ENCODE assay signal across 1 cellular context in genomic region chr12:82517027-82517426, GRCh38.
TF ChIP-seq lines count a peak whose summit lies in the region.

No MANE protein-coding gene starts in this region.

TF ChIP-seq in HepG2, 621 proteins besides CTCF, POLR2A, EP300 and RAD21 (continued from another document):
- TF ChIP-seq TERF1 (CRISPR knock-in tag; IDR thresholded peaks at IDR 0.05): no peak
- TF ChIP-seq SETDB1 (CRISPR knock-in tag; IDR thresholded peaks at IDR 0.05; ENCODE audit: borderline replicate concordance): no peak
- TF ChIP-seq ZNF629 (CRISPR knock-in tag; conservative IDR thresholded peaks at IDR 0.05): 0 out of 2 replicates have a peak, but pooled peaks have one; percentile 22
- no peak for TF ChIP-seq ZBTB1 (CRISPR knock-in tag; IDR thresholded peaks at IDR 0.05; ENCODE audit: borderline replicate concordance)
- TF ChIP-seq HOXA3 (CRISPR knock-in tag; IDR thresholded peaks at IDR 0.05): no peak
- no peak for TF ChIP-seq ZNF136 (CRISPR knock-in tag; IDR thresholded peaks at IDR 0.05; ENCODE audit: low read depth)
- TF ChIP-seq RBAK (CRISPR knock-in tag; IDR thresholded peaks at IDR 0.05): no peak
- TF ChIP-seq SPEN (CRISPR knock-in tag; IDR thresholded peaks at IDR 0.05; ENCODE audit: low read depth): no peak
- TF ChIP-seq JUNB (CRISPR knock-in tag; IDR thresholded peaks at IDR 0.05; ENCODE audit: borderline replicate concordance): no peak
- TF ChIP-seq STAG1 (CRISPR knock-in tag; IDR thresholded peaks at IDR 0.05): peak; percentile 26; the same call in 1 of the 2 replicates
- no peak for TF ChIP-seq ZBTB7A (CRISPR knock-in tag; IDR thresholded peaks at IDR 0.05)
- no peak for TF ChIP-seq USF2 (IDR thresholded peaks at IDR 0.05; ENCODE audit: low read depth, low read length)
- TF ChIP-seq USF2 (CRISPR knock-in tag; IDR thresholded peaks at IDR 0.05; ENCODE audit: borderline replicate concordance): no peak
- TF ChIP-seq NONO (IDR thresholded peaks at IDR 0.05): no peak
- TF ChIP-seq NONO (CRISPR knock-in tag; conservative IDR thresholded peaks at IDR 0.05): no peak
- TF ChIP-seq SMC3 (IDR thresholded peaks at IDR 0.05; ENCODE audit: low read length): peak; percentile 34; the same call in 1 of the 2 replicates
